Comparison of ENCODE assay signal across 9 cellular contexts in genomic region chr4:186504771-186505170, GRCh38. TPM values are rescaled to one million over a fixed set of nuclear protein-coding genes. Genes with fewer than 3 reads are reported as not detected.
"Had no signal": no experiment of that assay in that cellular context is flagged by ENCODE, and none has a peak within 500 bp of the region (broad histone marks: within the 10 kb centered on the region; RNA-seq: fewer than 3 reads in every experiment).

No MANE protein-coding gene starts in this region.

RNA-seq across cellular contexts. Expression of gene MTNR1A, which starts 50.6 kb away (rescaled TPM):
- total RNA-seq: subcutaneous adipose tissue, suprapubic skin, thoracic aorta, thyroid gland, tibial nerve, upper lobe of left lung, upper lobe of right lung, ureter, vagina had no signal
